In the genomic region with DNA sequence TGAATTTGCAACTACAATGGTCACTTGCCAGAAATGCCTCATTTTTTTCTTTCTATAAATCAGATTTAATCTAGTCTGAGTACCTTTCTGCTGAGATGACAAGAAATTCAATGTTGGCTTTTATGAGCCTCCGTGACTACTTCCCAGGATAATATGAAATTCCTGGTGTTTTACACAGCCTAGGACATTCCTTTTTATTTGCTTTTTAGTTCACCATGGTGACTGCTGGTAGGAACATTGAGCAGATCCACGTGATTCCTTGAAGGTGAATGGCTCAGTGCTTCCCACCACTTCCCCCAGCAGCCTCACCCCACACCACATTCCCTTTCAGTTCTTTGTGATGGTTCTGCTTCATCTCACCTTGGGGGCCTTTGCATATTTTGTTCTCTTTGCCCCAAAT, we compare ENCODE assay signal across 20 cellular contexts. TPM values are rescaled to one million over a fixed set of nuclear protein-coding genes. Genes with fewer than 3 reads are reported as not detected.
A peak's percentile ranks its signal among the peaks of the same experiment; 100 is the strongest.
DNase-seq lines count a peak whose midpoint lies in the region; ATAC-seq and TF ChIP-seq lines count a peak whose summit lies in the region.
"Had no signal": no experiment of that assay in that cellular context is flagged by ENCODE, and none has a peak within 500 bp of the region (broad histone marks: within the 10 kb centered on the region; RNA-seq: fewer than 3 reads in every experiment).

No MANE protein-coding gene starts in this region.

- dilution Hi-C loops in mammary epithelial cell (cut with HindIII; ENCODE audit: low sequenced_read_pairs), result no loop called here

- H3K27ac ChIP-seq in mammary epithelial cell (ENCODE audit: insufficient read depth, low read depth, low read length), result peak overlapping the region; percentile 42
- peak overlapping the region; percentile 51 for H3K27ac ChIP-seq in hepatocyte
- no peak overlapping the region for H3K27ac ChIP-seq in colonic mucosa
- H3K27ac ChIP-seq: PC-9, upper lobe of right lung had no signal

- WGBS in mammary epithelial cell (ENCODE audit: low coverage, missing lambda C conversion rate), result 0% methylated on average over 2 of the region's 2 CpGs
- WGBS in hepatocyte (ENCODE audit: low lambda C conversion rate, missing lambda C conversion rate), result 28% methylated on average over 2 of the region's 2 CpGs

- H3K36me3 ChIP-seq in mammary epithelial cell (ENCODE audit: insufficient read depth, low read length), result no peaks in the 10 kb centered on the region
- no peaks in the 10 kb centered on the region for H3K36me3 ChIP-seq in adipocyte (ENCODE audit: control insufficient read depth, insufficient read depth, low read length, severe bottlenecking)
- no peaks in the 10 kb centered on the region for H3K36me3 ChIP-seq in hepatocyte (replicated peaks; ENCODE audit: insufficient read depth, low read depth)
- H3K36me3 ChIP-seq in colonic mucosa, result no peaks in the 10 kb centered on the region
- H3K36me3 ChIP-seq: upper lobe of right lung had no signal

- BruUV-seq in mammary epithelial cell (replicated peaks; lab: Mats Ljungman, UMichigan) (no TSS peak), MCF 10A (replicated peaks; lab: Mats Ljungman, UMichigan) (no TSS peak)

- intact Hi-C loops in mammary epithelial cell (cut with micrococcal nuclease) (loop anchor here (2.0 kb wide), 1 partner anchor 397 kb away; no protein-coding TSS in a partner anchor), MCF 10A (cut with micrococcal nuclease) (no loop called here), colonic mucosa (cut with DNase I) (loop anchor here (2.0 to 5.0 kb wide), 2 partner anchors 63 to 70 kb away; no protein-coding TSS in a partner anchor)

- H2AFZ ChIP-seq in mammary epithelial cell (ENCODE audit: low read depth, low read length) (peak overlapping the region; percentile 23), hepatocyte (no peak overlapping the region)
- H2AFZ ChIP-seq: PC-9 had no signal

- H3K4me3 ChIP-seq in mammary epithelial cell (replicated peaks in 1 of 3; ENCODE audit: insufficient read depth in 1 of 3, low read depth in 2 of 3, low read length in 3 of 3) (no peak overlapping the region), adipocyte (ENCODE audit: low read length) (no peak overlapping the region), hepatocyte (no peak overlapping the region), colonic mucosa (no peak overlapping the region)
- H3K4me3 ChIP-seq: PC-9, upper lobe of right lung had no signal

- H3K36me3 Mint-ChIP-seq in MCF 10A (ENCODE audit: insufficient read depth, unreplicated experiment), result peaks cover 10% of the 10 kb centered on the region
- H3K36me3 Mint-ChIP-seq: activated naive CD4-positive, alpha-beta T cell treated with anti-CD3 and anti-CD28 coated beads, Interleukin-2, amount 10 ng/mL, durations not matched to agents 7 days and 5 days; CD8-positive, alpha-beta T cell had no signal

- H3K79me2 ChIP-seq in mammary epithelial cell (ENCODE audit: insufficient read depth, low read length) (peaks cover 5% of the 10 kb centered on the region), hepatocyte (peaks cover 3% of the 10 kb centered on the region)

- no peak overlapping the region for H3K4me3 Mint-ChIP-seq in MCF 10A (ENCODE audit: unreplicated experiment)
- H3K4me3 Mint-ChIP-seq: activated naive CD4-positive, alpha-beta T cell treated with anti-CD3 and anti-CD28 coated beads, Interleukin-2, amount 10 ng/mL, durations not matched to agents 7 days and 5 days; CD8-positive, alpha-beta T cell had no signal

- in situ Hi-C loops in mammary epithelial cell (cut with MboI; ENCODE audit: low sequenced_read_pairs in 2 of 2), result loop anchor here (5.0 to 10.0 kb wide), 3 partner anchors 55 to 63 kb away; no protein-coding TSS in a partner anchor

- H3K9me3 Mint-ChIP-seq in MCF 10A (ENCODE audit: unreplicated experiment), result peaks cover 8% of the 10 kb centered on the region

- peaks cover 7% of the 10 kb centered on the region for H3K9me3 ChIP-seq in mammary epithelial cell (replicated peaks; ENCODE audit: insufficient read depth, low read length)
- H3K9me3 ChIP-seq in adipocyte (ENCODE audit: control insufficient read depth, low read length), result peaks cover 7% of the 10 kb centered on the region
- H3K9me3 ChIP-seq in hepatocyte (ENCODE audit: low read depth), result no peaks in the 10 kb centered on the region
- no peaks in the 10 kb centered on the region for H3K9me3 ChIP-seq in colonic mucosa
- H3K9me3 ChIP-seq: upper lobe of right lung had no signal

- DNase-seq in mammary epithelial cell (peak; percentile 54), MCF 10A (ENCODE audit: unreplicated experiment) (no peak), adipocyte (ENCODE audit: low read depth) (peak; percentile 36), hepatocyte (ENCODE audit: low spot score) (peak; percentile 51), T-helper 2 cell (no peak), colonic mucosa (no peak)
- DNase-seq: activated CD4-positive, alpha-beta T cell treated with anti-CD3 and anti-CD28 coated beads, Interleukin-2, amount 50 U/mL, for 48 hours; activated naive CD4-positive, alpha-beta T cell treated with anti-CD3 and anti-CD28 coated beads, Interleukin-2, amount 10 ng/mL, durations not matched to agents 7 days and 5 days; activated T-cell treated with anti-CD3 and anti-CD28 coated beads, Interleukin-2, amount 50 U/mL, for 1 hour; CD8-positive, alpha-beta T cell; DND-41; effector CD4-positive, alpha-beta T cell; naive B cell; NCI-H69; PC-9; stimulated activated naive CD4-positive, alpha-beta T cell; upper lobe of right lung had no signal

- H3K9ac ChIP-seq in mammary epithelial cell (ENCODE audit: insufficient read depth, low read length), result no peak overlapping the region
- H3K9ac ChIP-seq in adipocyte (ENCODE audit: low read length), result no peak overlapping the region
- no peak overlapping the region for H3K9ac ChIP-seq in colonic mucosa (ENCODE audit: low read depth in 2 of 2, low read length in 2 of 2)

- no peaks in the 10 kb centered on the region for H3K9me2 ChIP-seq in hepatocyte (replicated peaks; ENCODE audit: insufficient read depth)

- no peaks in the 10 kb centered on the region for H3K27me3 Mint-ChIP-seq in MCF 10A (ENCODE audit: insufficient read depth, unreplicated experiment)

- H3K27me3 ChIP-seq in mammary epithelial cell (ENCODE audit: insufficient read depth, low read length) (no peaks in the 10 kb centered on the region), adipocyte (replicated peaks; ENCODE audit: control insufficient read depth, insufficient read depth, low read length) (no peaks in the 10 kb centered on the region), hepatocyte (no peaks in the 10 kb centered on the region), colonic mucosa (no peaks in the 10 kb centered on the region)
- H3K27me3 ChIP-seq: upper lobe of right lung had no signal

- no peaks in the 10 kb centered on the region for H4K20me1 ChIP-seq in mammary epithelial cell (ENCODE audit: insufficient read depth, low read length)
- H4K20me1 ChIP-seq in hepatocyte (ENCODE audit: insufficient read depth, poor library complexity, severe bottlenecking), result no peaks in the 10 kb centered on the region

- POLR2A ChIA-PET in MCF 10A (lab: Yijun Ruan, JAX), result interaction anchor here (0.8 to 9.3 kb wide), 5 partner anchors 9 to 107 kb away, joined by 3 to 102 read pairs (median 10); no protein-coding TSS in a partner anchor

- peaks cover 35% of the 10 kb centered on the region for H3K4me1 ChIP-seq in mammary epithelial cell (ENCODE audit: insufficient read depth, low read length)
- peaks cover 12% of the 10 kb centered on the region for H3K4me1 ChIP-seq in adipocyte (ENCODE audit: control insufficient read depth, insufficient read depth, low read length)
- peaks cover 13% of the 10 kb centered on the region for H3K4me1 ChIP-seq in hepatocyte (ENCODE audit: insufficient read depth)
- peaks cover 4% of the 10 kb centered on the region for H3K4me1 ChIP-seq in colonic mucosa
- H3K4me1 ChIP-seq: upper lobe of right lung had no signal

- peaks cover 25% of the 10 kb centered on the region for H3K4me1 Mint-ChIP-seq in MCF 10A (ENCODE audit: insufficient read depth, unreplicated experiment)

- no peak overlapping the region for H3K27ac Mint-ChIP-seq in MCF 10A (ENCODE audit: low read depth, unreplicated experiment)
- H3K27ac Mint-ChIP-seq: activated naive CD4-positive, alpha-beta T cell treated with anti-CD3 and anti-CD28 coated beads, Interleukin-2, amount 10 ng/mL, durations not matched to agents 7 days and 5 days; CD8-positive, alpha-beta T cell; progenitor cell of endocrine pancreas had no signal

- ATAC-seq in HG03469 (IDR thresholded peaks at IDR 0.05; ENCODE audit: unreplicated experiment) (no peak), HG02610 (IDR thresholded peaks at IDR 0.05; ENCODE audit: unreplicated experiment) (no peak)
- ATAC-seq: CD8-positive, alpha-beta T cell; upper lobe of right lung had no signal

- TF ChIP-seq CTCF in mammary epithelial cell (conservative IDR thresholded peaks at IDR 0.05 in 1 of 2, IDR thresholded peaks at IDR 0.05 in 1 of 2; ENCODE audit: extremely low read depth in 1 of 2, insufficient read depth in 1 of 2, low read depth in 1 of 2, low read length in 2 of 2) (no peak), MCF 10A (IDR thresholded peaks at IDR 0.05; ENCODE audit: unreplicated experiment) (no peak), hepatocyte (IDR thresholded peaks at IDR 0.05; ENCODE audit: poor library complexity) (no peak), colonic mucosa (IDR thresholded peaks at IDR 0.05) (no peak)

- H3K4me2 ChIP-seq in mammary epithelial cell (ENCODE audit: insufficient read depth, low read depth, low read length) (no peak overlapping the region), hepatocyte (no peak overlapping the region)
- H3K4me2 ChIP-seq: PC-9 had no signal

- CTCF ChIA-PET in mammary epithelial cell (lab: Charles Lee; ENCODE audit: low non-redundant PET), result interaction anchor here (1.5 kb wide), 1 partner anchor 67 kb away, joined by 7 read pairs; no protein-coding TSS in a partner anchor
- CTCF ChIA-PET in MCF 10A (lab: Yijun Ruan, JAX), result interaction anchor here (0.6 to 9.6 kb wide), 28 partner anchors 9 to 332 kb away, joined by 3 to 308 read pairs (median 12); a partner anchor contains a TSS

RNA-seq across cellular contexts. Expression of a gene that starts 4.3 kb away (rescaled TPM):
- total RNA-seq in mammary epithelial cell, result 100 to 1,000 TPM; 118 to 143 TPM
- 206 TPM for polyA plus RNA-seq in mammary epithelial cell
- polyA minus RNA-seq in mammary epithelial cell, result 246 TPM
- total RNA-seq in MCF 10A (2022), result 71.0 and 78.9 TPM in 2 replicates
- 201 and 234 TPM in 2 replicates for total RNA-seq in hepatocyte
- polyA plus RNA-seq in hepatocyte, result 153 and 174 TPM in 2 replicates
- 100 to 1,000 TPM; 111 to 159 TPM for total RNA-seq in colonic mucosa

RNA-seq across cellular contexts. Expression of a gene that starts 46.7 kb away (rescaled TPM):
- 100 to 1,000 TPM in 1 of 2 donors, 10 to 100 TPM in 1; 50.5 to 110 TPM for total RNA-seq in mammary epithelial cell
- 128 TPM for polyA plus RNA-seq in mammary epithelial cell
- polyA minus RNA-seq in mammary epithelial cell, result 224 TPM
- total RNA-seq in MCF 10A (2022), result 52.8 and 57.7 TPM in 2 replicates
- total RNA-seq in hepatocyte, result 94.4 and 106 TPM in 2 replicates
- 178 and 222 TPM in 2 replicates for polyA plus RNA-seq in hepatocyte
- total RNA-seq in colonic mucosa, result 10 to 100 TPM; 45.2 to 49.9 TPM
- total RNA-seq: CD8-positive, alpha-beta T cell had no signal

Comparison
In these comparisons a context has a peak if more than half of its experiments do, and no peak if none do; other contexts are left out.
1. DNase-seq: peak in mammary epithelial cell (single experiment), adipocyte (single experiment) and hepatocyte (single experiment); none in MCF 10A (single experiment), T-helper 2 cell (0 of 5) and colonic mucosa (single experiment).